16 cellular contexts compared by ENCODE assay signal in genomic region chrX:150940844-150941495, GRCh38. TPM values are rescaled to one million over a fixed set of nuclear protein-coding genes. Genes with fewer than 3 reads are reported as not detected.
DNase-seq lines count a peak whose midpoint lies in the region; ATAC-seq, FAIRE-seq and TF ChIP-seq lines count a peak whose summit lies in the region.
"Had no signal": no experiment of that assay in that cellular context is flagged by ENCODE, and none has a peak within 500 bp of the region (broad histone marks: within the 10 kb centered on the region; RNA-seq: fewer than 3 reads in every experiment).

No MANE protein-coding gene starts in this region.

- POLR2A ChIA-PET in K562 (lab: Yijun Ruan, JAX): interaction anchor here (0.6 to 0.7 kb wide), 2 partner anchors 8 to 69 kb away, joined by 3 read pairs; no protein-coding TSS in a partner anchor

- intact Hi-C loops in K562 (cut with micrococcal nuclease): no loop called here

- no peaks in the 10 kb centered on the region for H4K20me1 ChIP-seq in K562 (replicated peaks; ENCODE audit: control insufficient read depth, insufficient read depth, low read length)
- H4K20me1 ChIP-seq: BLaER1 treated with 17β-estradiol and CSF1 and Interleukin-3, amounts not matched to agents 10 nM and 100 nM had no signal

- H2AFZ ChIP-seq in K562 (ENCODE audit: low read depth, low read length) (peak overlapping the region; percentile 93), parathyroid adenoma (peak overlapping the region; percentile 50)

- BruUV-seq in K562 (replicated peaks; lab: Mats Ljungman, UMichigan): no TSS peak

- no peaks in the 10 kb centered on the region for H3K9me1 ChIP-seq in K562 (ENCODE audit: control insufficient read depth, insufficient read depth, low read length)

- ATAC-seq in K562: peak; percentile 38
- ATAC-seq in HG03460 (IDR thresholded peaks at IDR 0.05; ENCODE audit: unreplicated experiment): no peak
- ATAC-seq: SK-N-SH treated with all-trans-retinoic acid at 6 μM for 48 hours had no signal

- H3K27ac ChIP-seq in K562 (ENCODE audit: extremely low read depth, low read depth, low read length) (peak overlapping the region; percentile 66; the same call in 2 of the 3 replicates), parathyroid adenoma (no peak overlapping the region)
- H3K27ac ChIP-seq: BLaER1 treated with 17β-estradiol and CSF1 and Interleukin-3, amounts not matched to agents 10 nM and 100 nM had no signal

- no peak for TF ChIP-seq RAD21 in K562 (CRISPR knock-in tag; conservative IDR thresholded peaks at IDR 0.05 in 1 of 2, IDR thresholded peaks at IDR 0.05 in 1 of 2)

- TF ChIP-seq POLR2A in K562 (conservative IDR thresholded peaks at IDR 0.05): no peak

- no peaks in the 10 kb centered on the region for H3K9me3 ChIP-seq in K562 (replicated peaks; ENCODE audit: control insufficient read depth, insufficient read depth, low read depth, low read length)
- no peaks in the 10 kb centered on the region for H3K9me3 ChIP-seq in parathyroid adenoma (ENCODE audit: control insufficient read depth, low read length)

- H3K4me1 ChIP-seq in K562 (replicated peaks in 1 of 2; ENCODE audit: control insufficient read depth in 2 of 2, insufficient read depth in 2 of 2, low read length in 2 of 2) (peaks cover 22 to 26% of the 10 kb centered on the region in 2 experiments; a peak in 4 of 5 replicates), parathyroid adenoma (no peaks in the 10 kb centered on the region)
- H3K4me1 ChIP-seq: BLaER1 treated with 17β-estradiol and CSF1 and Interleukin-3, amounts not matched to agents 10 nM and 100 nM had no signal

- H3K9ac ChIP-seq in K562 (ENCODE audit: insufficient read depth in 1 of 2, low read depth in 2 of 2, low read length in 2 of 2) (peak overlapping the region; percentile 62 to 86; a peak in 3 of 4 replicates), parathyroid adenoma (no peak overlapping the region)
- H3K9ac ChIP-seq: BLaER1 treated with 17β-estradiol and CSF1 and Interleukin-3, amounts not matched to agents 10 nM and 100 nM had no signal

- in situ Hi-C loops in K562 (cut with MboI): no loop called here

- H3K27me3 ChIP-seq in K562 (ENCODE audit: control insufficient read depth in 2 of 2, insufficient read depth in 2 of 2, low read length in 2 of 2) (no peaks in the 10 kb centered on the region), parathyroid adenoma (ENCODE audit: control insufficient read depth, insufficient read depth, low read length) (no peaks in the 10 kb centered on the region)
- H3K27me3 ChIP-seq: BLaER1 treated with 17β-estradiol and CSF1 and Interleukin-3, amounts not matched to agents 10 nM and 100 nM had no signal

- no peak for FAIRE-seq in K562 (lab: Jason Lieb, UNC)
- FAIRE-seq: HTR-8/SVneo, RCC 7860 had no signal

- 46% methylated on average over 5 of the region's 9 CpGs for WGBS in K562 (ENCODE audit: insufficient coverage, low coverage, missing lambda C conversion rate)

- no peak for TF ChIP-seq CTCF in K562 (IDR thresholded peaks at IDR 0.05 in 2 of 3, conservative IDR thresholded peaks at IDR 0.05 in 1 of 3; ENCODE audit: insufficient read depth in 2 of 3, low read depth in 1 of 3, low read length in 3 of 3)
- no peak for TF ChIP-seq CTCF in parathyroid adenoma (IDR thresholded peaks at IDR 0.05)

- TF ChIP-seq EP300 in K562 (IDR thresholded peaks at IDR 0.05; ENCODE audit: low read length): no peak

- peak; percentile 17 for DNase-seq in DMS79 treated with DMSO at 0.1 percent for 48 hours (lab: John Stamatoyannopoulos, UW)
- no peak for DNase-seq in DMS79 (lab: John Stamatoyannopoulos, UW)
- peak; percentile 42 for DNase-seq in NCI-H2107 treated with DMSO at 0.1 percent for 48 hours (lab: John Stamatoyannopoulos, UW; ENCODE audit: unreplicated experiment)
- DNase-seq in K562 (ENCODE audit: extremely low read depth in 1 of 4, low spot score in 3 of 4): peak in 2 of 4 experiments; percentile 7 to 11
- no peak for DNase-seq in DMS114 treated with DMSO at 0.1 percent for 48 hours (lab: John Stamatoyannopoulos, UW; ENCODE audit: unreplicated experiment)
- DNase-seq in germinal center (ENCODE audit: low spot score): no peak
- DNase-seq: GOT3, NCI-H1694 treated with DMSO at 0.1 percent for 48 hours, NCI-H345, SHP77 had no signal

- no peak overlapping the region for H3K4me3 ChIP-seq in K562
- H3K4me3 ChIP-seq in parathyroid adenoma (ENCODE audit: low read depth, low read length): no peak overlapping the region
- H3K4me3 ChIP-seq: BLaER1 treated with 17β-estradiol and CSF1 and Interleukin-3, amounts not matched to agents 10 nM and 100 nM had no signal

- peak overlapping the region; percentile 65 for H3K4me2 ChIP-seq in K562 (ENCODE audit: insufficient read depth, low read length)
- H3K4me2 ChIP-seq in parathyroid adenoma (ENCODE audit: low read length): no peak overlapping the region
- H3K4me2 ChIP-seq: BLaER1 treated with 17β-estradiol and CSF1 and Interleukin-3, amounts not matched to agents 10 nM and 100 nM had no signal

- H3K79me2 ChIP-seq in K562 (ENCODE audit: control insufficient read depth, insufficient read depth, low read length): no peaks in the 10 kb centered on the region
- no peaks in the 10 kb centered on the region for H3K79me2 ChIP-seq in parathyroid adenoma

- H3K36me3 ChIP-seq in K562 (ENCODE audit: control insufficient read depth, insufficient read depth, low read length) (no peaks in the 10 kb centered on the region), parathyroid adenoma (ENCODE audit: control insufficient read depth, insufficient read depth, low read length) (no peaks in the 10 kb centered on the region)
- H3K36me3 ChIP-seq: BLaER1 treated with 17β-estradiol and CSF1 and Interleukin-3, amounts not matched to agents 10 nM and 100 nM had no signal

- CTCF ChIA-PET in K562 (lab: Yijun Ruan, JAX; ENCODE audit: low intra/inter-chr PET ratio): no interaction called here

TF ChIP-seq in K562, 482 proteins besides CTCF, POLR2A, EP300 and RAD21 (continues in another document):
- no peak for TF ChIP-seq ZBTB43 (CRISPR knock-in tag; IDR thresholded peaks at IDR 0.05)
- no peak for TF ChIP-seq CREM (IDR thresholded peaks at IDR 0.05; ENCODE audit: low read depth)

RNA-seq across cellular contexts. Expression of gene HMGB3, which starts 42.2 kb away (rescaled TPM):
- 8.8 and 18.0 TPM in 2 replicates for total RNA-seq in K562 (2011; cell fraction: chromatin; rRNA removed; ENCODE audit: low replicate concordance)
- 6.4 and 8.7 TPM in 2 replicates for total RNA-seq in K562 (2011; cell fraction: nucleolus; rRNA removed)
- 11.2 and 14.2 TPM in 2 replicates for total RNA-seq in K562 (2011; cell fraction: nucleoplasm; rRNA removed)
- 63.0 and 64.5 TPM in 2 replicates for total RNA-seq in K562 (2014; rRNA removed)
- 117 and 155 TPM in 2 replicates for total RNA-seq in K562 (2014; rRNA removed; fragmentation: Illumina TruSeq; extraction: Trizol)
- total RNA-seq in K562 (2015; rRNA removed; fragmentation: Illumina TruSeq; extraction: Trizol): 86.9 and 89.8 TPM in 2 replicates
- 61.4 and 71.7 TPM in 2 replicates for total RNA-seq in K562 (2021)
- 21.6 and 36.7 TPM in 2 replicates for polyA plus RNA-seq in K562 (2011; rRNA removed)
- polyA plus RNA-seq in K562 (2011; cell fraction: cytosol; rRNA removed): 3.4 and 7.9 TPM in 2 replicates
- polyA plus RNA-seq in K562 (2011; cell fraction: nucleus; rRNA removed): 4.9 and 10.2 TPM in 2 replicates
- 55.3 and 91.8 TPM in 2 replicates for polyA plus RNA-seq in K562 (2012)
- polyA plus RNA-seq in K562 (2014; fragmentation: Illumina TruSeq; extraction: Trizol): 168 and 175 TPM in 2 replicates
- 100 to 1,000 TPM; 134 to 138 TPM for polyA plus RNA-seq in K562 (2014; fragmentation: Nextera tagmentation; extraction: Ambion mirVana)
- polyA plus RNA-seq in K562 (2014; rRNA removed): 90.5 and 118 TPM in 2 replicates
- 21.7 and 25.7 TPM in 2 replicates for polyA minus RNA-seq in K562 (2011; rRNA and poly(A)+ RNA removed)
- polyA minus RNA-seq in K562 (2011; cell fraction: cytosol; rRNA and poly(A)+ RNA removed): 9.4 and 16.1 TPM in 2 replicates
- 6.7 and 11.9 TPM in 2 replicates for polyA minus RNA-seq in K562 (2011; cell fraction: nucleus; rRNA and poly(A)+ RNA removed)

RNA-seq across cellular contexts. Expression of gene CD99L2, which starts 42.5 kb away (rescaled TPM):
- 18.1 and 26.2 TPM in 2 replicates for total RNA-seq in K562 (2011; cell fraction: chromatin; rRNA removed; ENCODE audit: low replicate concordance)
- 25.0 and 27.5 TPM in 2 replicates for total RNA-seq in K562 (2011; cell fraction: nucleolus; rRNA removed)
- 27.9 and 31.7 TPM in 2 replicates for total RNA-seq in K562 (2011; cell fraction: nucleoplasm; rRNA removed)
- 10.2 and 11.7 TPM in 2 replicates for total RNA-seq in K562 (2014; rRNA removed)
- total RNA-seq in K562 (2014; rRNA removed; fragmentation: Illumina TruSeq; extraction: Trizol): 9.6 and 10.4 TPM in 2 replicates
- total RNA-seq in K562 (2015; rRNA removed; fragmentation: Illumina TruSeq; extraction: Trizol): 14.6 and 15.0 TPM in 2 replicates
- 19.0 and 19.6 TPM in 2 replicates for total RNA-seq in K562 (2021)
- 11.9 and 15.0 TPM in 2 replicates for polyA plus RNA-seq in K562 (2011; rRNA removed)
- 15.0 and 21.8 TPM in 2 replicates for polyA plus RNA-seq in K562 (2011; cell fraction: cytosol; rRNA removed)
- polyA plus RNA-seq in K562 (2011; cell fraction: nucleus; rRNA removed): 13.6 and 14.1 TPM in 2 replicates
- polyA plus RNA-seq in K562 (2012): 21.5 and 27.6 TPM in 2 replicates
- 17.6 and 18.0 TPM in 2 replicates for polyA plus RNA-seq in K562 (2014; fragmentation: Illumina TruSeq; extraction: Trizol)
- polyA plus RNA-seq in K562 (2014; fragmentation: Nextera tagmentation; extraction: Ambion mirVana): 1 to 10 TPM in 1 of 2 experiments, under 1 TPM in 1; 0.76 to 2.8 TPM
- polyA plus RNA-seq in K562 (2014; rRNA removed): 12.7 and 13.0 TPM in 2 replicates
- 13.8 and 13.9 TPM in 2 replicates for polyA minus RNA-seq in K562 (2011; rRNA and poly(A)+ RNA removed)
- 8.4 and 9.1 TPM in 2 replicates for polyA minus RNA-seq in K562 (2011; cell fraction: cytosol; rRNA and poly(A)+ RNA removed)
- polyA minus RNA-seq in K562 (2011; cell fraction: nucleus; rRNA and poly(A)+ RNA removed): 3.9 and 6.3 TPM in 2 replicates

Comparison
In these comparisons a context has a peak if more than half of its experiments do, and no peak if none do; other contexts are left out.
1. DNase-seq: peak in DMS79 treated with DMSO at 0.1 percent for 48 hours (single experiment) and NCI-H2107 treated with DMSO at 0.1 percent for 48 hours (single experiment); none in DMS79 (single experiment), DMS114 treated with DMSO at 0.1 percent for 48 hours (single experiment) and germinal center (single experiment).